In the genomic region with DNA sequence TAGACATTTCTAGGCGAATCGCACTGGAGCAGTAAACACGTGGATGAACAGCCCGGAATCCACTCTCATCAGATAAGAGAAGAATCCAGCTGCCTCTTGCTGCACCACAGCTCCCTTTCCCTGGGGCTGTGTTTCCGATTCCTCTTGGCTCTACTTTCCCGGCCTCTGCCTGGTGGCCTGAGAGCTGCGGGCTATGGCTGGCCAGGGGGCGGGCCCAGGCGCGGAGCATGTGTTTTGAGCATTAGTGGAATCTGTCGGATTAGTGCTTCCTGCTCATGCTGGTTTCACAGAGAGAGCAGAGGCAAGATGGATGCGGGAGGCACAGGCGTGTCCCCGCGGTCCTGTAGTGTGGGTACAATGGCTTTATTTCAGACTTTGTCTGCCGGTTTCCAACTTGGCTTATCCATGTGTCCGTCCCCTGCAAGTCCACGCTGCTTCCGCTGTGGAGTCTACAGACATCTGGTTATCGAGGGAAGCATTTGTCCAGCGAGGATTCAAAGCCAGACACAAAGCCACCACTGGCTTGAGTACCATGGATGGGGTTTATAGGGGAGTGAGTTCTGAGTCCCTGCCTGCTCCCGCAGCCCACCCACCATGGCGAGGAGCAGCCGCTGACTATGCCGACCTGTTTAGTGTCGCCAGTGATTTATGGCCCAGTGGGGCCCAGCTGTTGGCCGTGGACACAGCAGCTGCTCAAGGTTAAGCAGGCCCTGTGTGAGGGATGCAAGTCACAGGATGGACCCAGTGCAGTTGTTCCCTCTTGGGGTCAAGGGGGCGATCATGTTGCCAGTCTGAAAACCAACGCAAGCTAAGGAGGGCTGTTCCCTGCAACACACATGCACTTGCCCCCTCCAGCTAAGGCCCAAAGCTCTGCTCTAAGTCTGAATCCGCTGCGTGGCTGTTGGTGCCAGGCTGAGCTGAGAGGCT, we compare ENCODE assay signal across 8 cellular contexts. TPM values are rescaled to one million over a fixed set of nuclear protein-coding genes. Genes with fewer than 3 reads are reported as not detected.
DNase-seq lines count a peak whose midpoint lies in the region; ATAC-seq lines count a peak whose summit lies in the region.

No MANE protein-coding gene starts in this region.

- POLR2A ChIA-PET in CD8-positive, alpha-beta memory T cell (lab: Charles Lee), result no interaction called here

- no peaks in the 10 kb centered on the region for H3K36me3 Mint-ChIP-seq in CD8-positive, alpha-beta memory T cell

- H3K4me3 Mint-ChIP-seq in CD8-positive, alpha-beta memory T cell, result no peak overlapping the region

- CTCF ChIA-PET in CD8-positive, alpha-beta memory T cell (lab: Charles Lee), result no interaction called here

- H3K27me3 Mint-ChIP-seq in CD8-positive, alpha-beta memory T cell, result peaks cover 0 to 2% of the 10 kb centered on the region in 2 donors

- H3K4me3 ChIP-seq in CD8-positive, alpha-beta memory T cell (ENCODE audit: low read length), result no peak overlapping the region

- peak; percentile 94 for ATAC-seq in sciatic nerve

- no peaks in the 10 kb centered on the region for H3K27me3 ChIP-seq in CD8-positive, alpha-beta memory T cell (ENCODE audit: insufficient read depth, low read length, poor library complexity, severe bottlenecking)

- no peak overlapping the region for H3K27ac Mint-ChIP-seq in CD8-positive, alpha-beta memory T cell

- peak; percentile 92 for DNase-seq in GM03348 (ENCODE audit: low spot score)
- DNase-seq in anterior cingulate cortex (lab: John Stamatoyannopoulos, UW), result peak in 34 of 58 donors; percentile 2 to 47 (median 14)
- DNase-seq in hypothalamus (lab: John Stamatoyannopoulos, UW), result peak in 32 of 51 donors; percentile 1 to 39 (median 14)
- peak; percentile 80 for DNase-seq in sciatic nerve (ENCODE audit: low spot score)
- no peak for DNase-seq in NCI-H446 (lab: John Stamatoyannopoulos, UW)
- DNase-seq in NCI-H510A treated with DMSO at 0.1 percent for 48 hours (lab: John Stamatoyannopoulos, UW), result no peak
- DNase-seq in NCI-H526 treated with DMSO at 0.1 percent for 48 hours (lab: John Stamatoyannopoulos, UW), result no peak
- no peak for DNase-seq in CD8-positive, alpha-beta memory T cell

- no peaks in the 10 kb centered on the region for H3K9me3 ChIP-seq in CD8-positive, alpha-beta memory T cell (ENCODE audit: low read length)

- intact Hi-C loops in sciatic nerve (cut with DNase I), result no loop called here

- no peaks in the 10 kb centered on the region for H3K4me1 ChIP-seq in CD8-positive, alpha-beta memory T cell (ENCODE audit: insufficient read depth, low read length)

- H3K9me3 Mint-ChIP-seq in CD8-positive, alpha-beta memory T cell, result no peaks in the 10 kb centered on the region

- H3K27ac ChIP-seq in CD8-positive, alpha-beta memory T cell (ENCODE audit: low read depth, low read length), result no peak overlapping the region

- no peaks in the 10 kb centered on the region for H3K36me3 ChIP-seq in CD8-positive, alpha-beta memory T cell (ENCODE audit: insufficient read depth, low read length)

- H3K4me1 Mint-ChIP-seq in CD8-positive, alpha-beta memory T cell, result no peaks in the 10 kb centered on the region

RNA-seq across cellular contexts. Expression of gene EP300, which starts 43.3 kb away (rescaled TPM):
- 84.3 TPM for total RNA-seq in sciatic nerve
- 10 to 100 TPM; 52.0 to 56.7 TPM for total RNA-seq in CD8-positive, alpha-beta memory T cell
- 24.4 TPM for polyA plus RNA-seq in CD8-positive, alpha-beta memory T cell

Comparison
In these comparisons a context has a peak if more than half of its experiments do, and no peak if none do; other contexts are left out.
1. DNase-seq: peak in GM03348 (single experiment), anterior cingulate cortex (34 of 58), hypothalamus (32 of 51) and sciatic nerve (single experiment); none in NCI-H446 (0 of 2), NCI-H510A treated with DMSO at 0.1 percent for 48 hours (single experiment), NCI-H526 treated with DMSO at 0.1 percent for 48 hours (single experiment) and CD8-positive, alpha-beta memory T cell (0 of 5).